1 cellular context compared by ENCODE assay signal in the genomic region with DNA sequence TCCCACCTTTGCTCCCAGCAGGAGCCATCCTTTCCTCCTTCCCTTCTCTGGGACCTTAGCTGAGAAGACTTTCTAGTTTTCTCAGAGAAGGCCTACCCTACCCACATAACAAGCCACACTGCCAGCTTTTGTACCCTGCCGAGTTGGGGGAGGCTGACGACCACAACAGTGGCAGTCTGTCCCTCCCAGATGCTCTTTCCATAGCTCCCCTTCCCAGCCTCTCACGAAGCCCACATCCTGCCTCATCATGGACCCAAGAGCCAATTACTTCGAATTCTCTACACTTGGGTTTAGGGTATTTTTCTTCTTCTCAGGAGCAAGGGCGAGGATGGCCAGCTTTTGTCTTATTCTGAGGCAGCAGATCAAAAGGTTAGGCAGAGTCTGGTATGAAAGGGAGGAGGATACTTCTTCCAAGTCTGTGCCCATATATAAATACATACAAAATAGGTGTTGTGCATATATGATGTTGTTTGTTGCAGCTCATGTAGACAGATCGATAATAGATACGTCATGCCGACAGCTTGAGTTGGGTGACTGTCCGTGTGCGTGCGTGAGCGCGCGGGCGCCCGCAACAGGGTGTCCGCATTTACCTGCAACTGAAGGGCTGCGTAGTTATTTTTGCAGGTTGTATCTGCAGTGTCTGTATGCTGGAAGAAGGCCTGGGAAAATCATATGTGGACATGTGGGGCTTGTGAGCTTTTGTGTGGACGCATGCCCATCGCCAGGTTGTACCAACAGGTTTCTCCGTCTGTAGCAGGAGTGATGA.
TF ChIP-seq lines count a peak whose summit lies in the region.

No MANE protein-coding gene starts in this region.

TF ChIP-seq in HepG2, 621 proteins besides CTCF, POLR2A, EP300 and RAD21:
- no peak for TF ChIP-seq ARHGAP35 (CRISPR knock-in tag; IDR thresholded peaks at IDR 0.05; ENCODE audit: borderline replicate concordance)
- TF ChIP-seq RELA (CRISPR knock-in tag; IDR thresholded peaks at IDR 0.05), result no peak
- TF ChIP-seq ZNF569 (CRISPR knock-in tag; IDR thresholded peaks at IDR 0.05; ENCODE audit: borderline replicate concordance), result no peak
- TF ChIP-seq ZNF124 (CRISPR knock-in tag; IDR thresholded peaks at IDR 0.05), result no peak
- TF ChIP-seq SALL1 (CRISPR knock-in tag; IDR thresholded peaks at IDR 0.05), result no peak
